Comparison of ENCODE assay signal across 19 cellular contexts in the genomic region with DNA sequence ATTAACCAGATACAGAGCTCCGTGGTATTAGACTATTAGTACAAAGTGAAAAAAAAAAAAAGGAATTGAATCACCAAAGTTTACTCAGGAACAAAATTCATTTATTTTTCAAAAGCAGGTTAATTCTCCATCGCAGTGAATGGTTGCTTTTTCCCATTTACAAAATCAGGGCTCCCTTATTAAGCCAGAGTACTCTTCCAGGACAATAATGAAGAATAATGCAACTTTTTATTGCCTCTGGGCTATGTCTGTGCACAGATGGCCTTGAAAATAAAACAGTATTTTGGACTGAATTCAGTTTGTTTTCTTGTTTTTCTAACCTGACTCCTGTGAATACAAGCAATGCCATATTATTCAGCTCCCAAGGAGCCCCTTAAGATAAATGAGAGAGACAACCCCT.
DNase-seq lines count a peak whose midpoint lies in the region; ATAC-seq, FAIRE-seq and TF ChIP-seq lines count a peak whose summit lies in the region.
"Had no signal": no experiment of that assay in that cellular context is flagged by ENCODE, and none has a peak within 500 bp of the region (broad histone marks: within the 10 kb centered on the region; RNA-seq: fewer than 3 reads in every experiment).

No MANE protein-coding gene starts in this region.

- FAIRE-seq in endometrium (lab: Jason Lieb, UNC) = peak; percentile 55
- FAIRE-seq: A549, D721Med, G401.6, GM18507, GM19239 had no signal

- ATAC-seq in GM19351 (IDR thresholded peaks at IDR 0.05; ENCODE audit: unreplicated experiment) (peak; percentile 35), SK-N-SH treated with all-trans-retinoic acid at 6 μM for 48 hours (no peak), GM18520 (IDR thresholded peaks at IDR 0.05; ENCODE audit: unreplicated experiment) (no peak)
- ATAC-seq: A549; CD8-positive, alpha-beta T cell had no signal

- DNase-seq in HPDE6-E6E7 (ENCODE audit: extremely low spot score) (no peak), NCI-H2029 (lab: John Stamatoyannopoulos, UW) (no peak), 8988T (no peak)
- DNase-seq: AML-193; Caco-2; Calu3; CD4-positive, alpha-beta T cell; CD8-positive, alpha-beta T cell; DMS79 treated with DMSO at 0.1 percent for 48 hours; GF-D8 had no signal

TF ChIP-seq in SK-N-SH treated with all-trans-retinoic acid at 6 μM for 48 hours, 23 proteins besides CTCF, POLR2A, EP300 and RAD21:
- TF ChIP-seq, protein P1, sequence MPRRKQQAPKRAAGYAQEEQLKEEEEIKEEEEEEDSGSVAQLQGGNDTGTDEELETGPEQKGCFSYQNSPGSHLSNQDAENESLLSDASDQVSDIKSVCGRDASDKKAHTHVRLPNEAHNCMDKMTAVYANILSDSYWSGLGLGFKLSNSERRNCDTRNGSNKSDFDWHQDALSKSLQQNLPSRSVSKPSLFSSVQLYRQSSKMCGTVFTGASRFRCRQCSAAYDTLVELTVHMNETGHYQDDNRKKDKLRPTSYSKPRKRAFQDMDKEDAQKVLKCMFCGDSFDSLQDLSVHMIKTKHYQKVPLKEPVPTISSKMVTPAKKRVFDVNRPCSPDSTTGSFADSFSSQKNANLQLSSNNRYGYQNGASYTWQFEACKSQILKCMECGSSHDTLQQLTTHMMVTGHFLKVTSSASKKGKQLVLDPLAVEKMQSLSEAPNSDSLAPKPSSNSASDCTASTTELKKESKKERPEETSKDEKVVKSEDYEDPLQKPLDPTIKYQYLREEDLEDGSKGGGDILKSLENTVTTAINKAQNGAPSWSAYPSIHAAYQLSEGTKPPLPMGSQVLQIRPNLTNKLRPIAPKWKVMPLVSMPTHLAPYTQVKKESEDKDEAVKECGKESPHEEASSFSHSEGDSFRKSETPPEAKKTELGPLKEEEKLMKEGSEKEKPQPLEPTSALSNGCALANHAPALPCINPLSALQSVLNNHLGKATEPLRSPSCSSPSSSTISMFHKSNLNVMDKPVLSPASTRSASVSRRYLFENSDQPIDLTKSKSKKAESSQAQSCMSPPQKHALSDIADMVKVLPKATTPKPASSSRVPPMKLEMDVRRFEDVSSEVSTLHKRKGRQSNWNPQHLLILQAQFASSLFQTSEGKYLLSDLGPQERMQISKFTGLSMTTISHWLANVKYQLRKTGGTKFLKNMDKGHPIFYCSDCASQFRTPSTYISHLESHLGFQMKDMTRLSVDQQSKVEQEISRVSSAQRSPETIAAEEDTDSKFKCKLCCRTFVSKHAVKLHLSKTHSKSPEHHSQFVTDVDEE (CRISPR knock-in tag; IDR thresholded peaks at IDR 0.05) = peak; percentile 75; the same call in 1 of the 2 replicates
- TF ChIP-seq TCF4 (CRISPR knock-in tag; IDR thresholded peaks at IDR 0.05; ENCODE audit: borderline replicate concordance) = peak; percentile 84; the same call in 1 of the 2 replicates
- TF ChIP-seq OSR1 (CRISPR knock-in tag; IDR thresholded peaks at IDR 0.05) = no peak
- peak; percentile 18; the same call in 1 of the 2 replicates for TF ChIP-seq ZNF70 (CRISPR knock-in tag; IDR thresholded peaks at IDR 0.05)
